21 cellular contexts compared by ENCODE assay signal in the genomic region with DNA sequence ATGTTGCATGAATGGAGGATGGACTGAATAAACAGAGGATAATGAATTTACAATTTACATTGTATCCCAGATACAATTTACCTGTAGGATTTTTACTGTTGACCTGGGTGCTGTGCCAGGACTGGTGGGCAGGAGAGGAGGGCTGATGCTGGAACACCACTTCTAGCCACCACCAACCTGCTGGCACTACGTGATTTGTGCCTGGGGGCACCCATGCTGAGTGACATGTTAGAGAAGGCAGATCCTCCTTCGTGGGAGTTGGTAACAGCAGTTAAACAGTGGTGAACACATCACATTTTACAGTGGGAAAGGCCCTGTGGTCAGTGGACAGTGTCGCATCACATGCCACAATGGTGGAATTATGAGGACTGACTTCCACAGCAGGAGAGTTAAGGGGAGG. TPM values are rescaled to one million over a fixed set of nuclear protein-coding genes. Genes with fewer than 3 reads are reported as not detected.
"Had no signal": no experiment of that assay in that cellular context is flagged by ENCODE, and none has a peak within 500 bp of the region (broad histone marks: within the 10 kb centered on the region; RNA-seq: fewer than 3 reads in every experiment).

No MANE protein-coding gene starts in this region.

- DNase-seq: IMR-90, Karpas-422, KG1, MG63, NCI-H1092 treated with DMSO at 0.1 percent for 48 hours, NCI-H1436, NCI-H187, NCI-H2029, NCI-H2081 treated with DMSO at 0.1 percent for 48 hours, NCI-H2171, NCI-H226, NCI-H446, NCI-H510A, NCI-H524 treated with DMSO at 0.1 percent for 48 hours, NCI-H774, RPMI8226, SHP77, T-helper 1 cell had no signal

- ATAC-seq: HepG2, SK-N-SH treated with all-trans-retinoic acid at 6 μM for 48 hours had no signal

- H3K36me3 ChIP-seq: MG63 had no signal

- H3K4me3 ChIP-seq: MG63 had no signal

- H3K9me3 ChIP-seq: MG63 had no signal

RNA-seq across cellular contexts. Expression of gene ANKRD34B, which starts 3.0 kb away (rescaled TPM):
- total RNA-seq: HT1080, IMR-90 had no signal
- polyA plus RNA-seq: IMR-90 had no signal
